In genomic region chr5:92369587-92369986, GRCh38 we compare ENCODE assay signal across 35 cellular contexts.
"Had no signal": no experiment of that assay in that cellular context is flagged by ENCODE, and none has a peak within 500 bp of the region (broad histone marks: within the 10 kb centered on the region; RNA-seq: fewer than 3 reads in every experiment).

No MANE protein-coding gene starts in this region.

- H3K27me3 Mint-ChIP-seq: activated B cell treated with CpG ODN at 0.5 μM for 24 hours; activated CD4-positive, alpha-beta memory T cell treated with anti-CD3 and anti-CD28 coated beads for 36 hours; activated CD4-positive, alpha-beta T cell treated with anti-CD3 and anti-CD28 coated beads, Interleukin-2, amount 10 ng/mL, durations not matched to agents 24 days and 14 days; activated CD8-positive, alpha-beta T cell treated with anti-CD3 and anti-CD28 coated beads for 36 hours; activated naive CD8-positive, alpha-beta T cell treated with anti-CD3 and anti-CD28 coated beads for 36 hours; activated T-helper 17 cell treated with anti-CD3 and anti-CD28 coated beads, Interleukin-2, amount 50 U/mL, for 72 hours had no signal

- H3K36me3 ChIP-seq: adrenal gland, brain microvascular endothelial cell, breast epithelium had no signal

- H3K9me3 ChIP-seq: adrenal gland, body of pancreas had no signal

- DNase-seq: activated B cell treated with CpG ODN at 0.5 μM for 24 hours; activated CD4-positive, alpha-beta memory T cell treated with anti-CD3 and anti-CD28 coated beads for 36 hours; activated CD4-positive, alpha-beta T cell treated with anti-CD3 and anti-CD28 coated beads for 4 hours; activated CD4-positive, alpha-beta T cell treated with anti-CD3 and anti-CD28 coated beads, Interleukin-2, amount 10 ng/mL, durations not matched to agents 24 days and 14 days; activated CD4-positive, alpha-beta T cell treated with anti-CD3 and anti-CD28 coated beads, Interleukin-2, amount 50 U/mL, for 1 hour; activated CD4-positive, alpha-beta T cell treated with anti-CD3 and anti-CD28 coated beads, Interleukin-2, amount 50 U/mL, for 4 hours; activated CD4-positive, CD25-positive, alpha-beta regulatory T cell treated with anti-CD3 and anti-CD28 coated beads, Interleukin-2, amount 50 U/mL, for 72 hours; activated CD8-positive, alpha-beta memory T cell treated with anti-CD3 and anti-CD28 coated beads, Interleukin-2, amount 50 U/mL, for 4 hours; activated CD8-positive, alpha-beta T cell treated with anti-CD3 and anti-CD28 coated beads for 36 hours; activated effector memory CD4-positive, alpha-beta T cell treated with anti-CD3 and anti-CD28 coated beads, Interleukin-2, amount 50 U/mL, for 16 hours; activated gamma-delta T cell treated with Interleukin-2 at 50 U/mL for 16 hours; activated naive CD4-positive, alpha-beta T cell; activated naive CD4-positive, alpha-beta T cell treated with anti-CD3 and anti-CD28 coated beads for 36 hours; activated naive CD4-positive, alpha-beta T cell treated with anti-CD3 and anti-CD28 coated beads, Interleukin-2, amount 50 U/mL, for 16 hours; activated naive CD8-positive, alpha-beta T cell treated with anti-CD3 and anti-CD28 coated beads for 36 hours; activated T-cell treated with anti-CD3 and anti-CD28 coated beads for 4 hours; activated T-cell treated with anti-CD3 and anti-CD28 coated beads, Interleukin-2, amount 50 U/mL, for 1 hour; activated T-cell treated with anti-CD3 and anti-CD28 coated beads, Interleukin-2, amount 50 U/mL, for 4 hours; activated T-cell treated with anti-CD3 and anti-CD28 coated beads, Interleukin-2, amount 50 U/mL, for 72 hours; adrenal gland; amniotic stem cell; aorta; body of pancreas; brain microvascular endothelial cell; central memory CD4-positive, alpha-beta T cell; T-helper 1 cell; T-helper 2 cell; T-helper 9 cell had no signal

- H3K36me3 Mint-ChIP-seq: activated CD4-positive, alpha-beta memory T cell treated with anti-CD3 and anti-CD28 coated beads for 36 hours; activated naive CD4-positive, alpha-beta T cell treated with anti-CD3 and anti-CD28 coated beads, Interleukin-2, amount 50 U/mL, for 72 hours; activated naive CD8-positive, alpha-beta T cell treated with anti-CD3 and anti-CD28 coated beads for 36 hours had no signal

- H3K4me1 Mint-ChIP-seq: activated B cell treated with CpG ODN at 0.5 μM for 24 hours; activated CD4-positive, alpha-beta T cell treated with anti-CD3 and anti-CD28 coated beads, Interleukin-2, amount 10 ng/mL, durations not matched to agents 24 days and 14 days; activated naive CD8-positive, alpha-beta T cell treated with anti-CD3 and anti-CD28 coated beads for 36 hours; activated T-helper 17 cell treated with anti-CD3 and anti-CD28 coated beads, Interleukin-2, amount 50 U/mL, for 72 hours had no signal

- H3K9me3 Mint-ChIP-seq: activated T-helper 1 cell treated with anti-CD3 and anti-CD28 coated beads, Interleukin-12 subunit alpha, Interleukin-12 subunit beta, Interleukin-2, Interleukin-4 antibody, amounts not matched to agents 30 ng/mL and 10 ng/mL and 1 ng/mL, durations not matched to agents 14 hours and 24 hours and 36 hours had no signal

- H3K27ac ChIP-seq: adrenal gland, body of pancreas, brain microvascular endothelial cell, breast epithelium, VCaP had no signal

- H3K27ac Mint-ChIP-seq: activated B cell treated with CpG ODN at 0.5 μM for 24 hours; activated CD4-positive, alpha-beta memory T cell treated with anti-CD3 and anti-CD28 coated beads for 36 hours; activated CD4-positive, alpha-beta T cell treated with anti-CD3 and anti-CD28 coated beads, Interleukin-2, amount 10 ng/mL, durations not matched to agents 24 days and 14 days; activated CD8-positive, alpha-beta T cell treated with anti-CD3 and anti-CD28 coated beads for 36 hours; activated naive CD4-positive, alpha-beta T cell treated with anti-CD3 and anti-CD28 coated beads for 36 hours; activated naive CD4-positive, alpha-beta T cell treated with anti-CD3 and anti-CD28 coated beads, Interleukin-2, amount 50 U/mL, for 72 hours; activated naive CD8-positive, alpha-beta T cell treated with anti-CD3 and anti-CD28 coated beads for 36 hours; activated T-cell treated with anti-CD3 and anti-CD28 coated beads, Interleukin-2, amount 50 U/mL, for 72 hours; activated T-helper 1 cell treated with anti-CD3 and anti-CD28 coated beads, Interleukin-12 subunit alpha, Interleukin-12 subunit beta, Interleukin-2, Interleukin-4 antibody, amounts not matched to agents 30 ng/mL and 10 ng/mL and 1 ng/mL, durations not matched to agents 14 hours and 24 hours and 36 hours; activated T-helper 17 cell treated with anti-CD3 and anti-CD28 coated beads, Interleukin-2, amount 50 U/mL, for 72 hours; T-helper 1 cell treated with Interleukin-12 subunit alpha and Interleukin-12 subunit beta and Interleukin-4 antibody, amounts not matched to agents 30 μg/mL and 1 μg/mL, for 36 hours; T-helper 2 cell treated with Interferon-gamma antibody and Interleukin-4, amounts not matched to agents 5 μg/mL and 100 μg/mL, for 36 hours had no signal

- H3K4me3 Mint-ChIP-seq: activated B cell treated with CpG ODN at 0.5 μM for 24 hours; activated CD4-positive, alpha-beta memory T cell treated with anti-CD3 and anti-CD28 coated beads for 36 hours; activated CD4-positive, alpha-beta T cell treated with anti-CD3 and anti-CD28 coated beads, Interleukin-2, amount 10 ng/mL, durations not matched to agents 24 days and 14 days; activated CD8-positive, alpha-beta T cell treated with anti-CD3 and anti-CD28 coated beads for 36 hours; activated naive CD4-positive, alpha-beta T cell treated with anti-CD3 and anti-CD28 coated beads for 36 hours; activated naive CD8-positive, alpha-beta T cell treated with anti-CD3 and anti-CD28 coated beads for 36 hours; activated T-cell treated with anti-CD3 and anti-CD28 coated beads, Interleukin-2, amount 50 U/mL, for 4 hours; activated T-cell treated with anti-CD3 and anti-CD28 coated beads, Interleukin-2, amount 50 U/mL, for 72 hours; activated T-helper 1 cell treated with anti-CD3 and anti-CD28 coated beads, Interleukin-12 subunit alpha, Interleukin-12 subunit beta, Interleukin-2, Interleukin-4 antibody, amounts not matched to agents 30 ng/mL and 10 ng/mL and 1 ng/mL, durations not matched to agents 14 hours and 24 hours and 36 hours; activated T-helper 17 cell treated with anti-CD3 and anti-CD28 coated beads, Interleukin-2, amount 50 U/mL, for 72 hours; T-helper 1 cell treated with Interleukin-12 subunit alpha and Interleukin-12 subunit beta and Interleukin-4 antibody, amounts not matched to agents 30 μg/mL and 1 μg/mL, for 36 hours; T-helper 2 cell treated with Interferon-gamma antibody and Interleukin-4, amounts not matched to agents 5 μg/mL and 100 μg/mL, for 36 hours had no signal

- ATAC-seq: activated CD8-positive, alpha-beta T cell treated with anti-CD3 and anti-CD28 coated beads for 36 hours; activated naive CD4-positive, alpha-beta T cell treated with anti-CD3 and anti-CD28 coated beads, Interleukin-2, amount 50 U/mL, for 72 hours; activated T-cell treated with anti-CD3 and anti-CD28 coated beads, Interleukin-2, amount 50 U/mL, for 4 hours; activated T-cell treated with anti-CD3 and anti-CD28 coated beads, Interleukin-2, amount 50 U/mL, for 72 hours; activated T-helper 17 cell treated with anti-CD3 and anti-CD28 coated beads, Interleukin-2, amount 50 U/mL, for 72 hours; body of pancreas had no signal

- H3K4me1 ChIP-seq: adrenal gland, body of pancreas, breast epithelium had no signal

- H3K27me3 ChIP-seq: adrenal gland, body of pancreas, brain microvascular endothelial cell, breast epithelium had no signal

- H3K4me3 ChIP-seq: adrenal gland, body of pancreas, breast epithelium had no signal
